Comparison of ENCODE assay signal across 6 cellular contexts in the genomic region with DNA sequence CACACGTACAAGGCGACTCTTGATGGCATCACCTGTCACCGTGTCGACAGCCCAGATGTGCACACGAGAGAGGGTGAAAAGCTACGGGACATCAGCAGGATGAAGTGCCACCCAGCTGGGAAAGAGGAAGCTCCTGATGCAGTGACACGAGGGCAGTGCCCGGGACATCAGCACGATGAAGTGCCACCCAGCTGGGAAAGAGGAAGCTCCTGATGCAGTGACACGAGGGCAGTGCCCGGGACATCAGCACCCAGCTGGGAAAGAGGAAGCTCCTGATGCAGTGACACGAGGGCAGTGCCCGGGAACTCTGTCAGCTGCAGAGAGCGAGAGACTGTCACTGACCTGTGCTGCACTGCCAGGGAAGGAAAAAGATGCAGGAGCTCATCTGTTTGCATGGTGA.
DNase-seq lines count a peak whose midpoint lies in the region; ATAC-seq, FAIRE-seq and TF ChIP-seq lines count a peak whose summit lies in the region.
"Not testable (repeated sequence)": the region's sequence is repeated elsewhere in the genome, so short reads cannot be mapped to it uniquely, and the experiment has no call there.

No MANE protein-coding gene starts in this region.

- peak; percentile 82 for FAIRE-seq in HTR-8/SVneo (lab: Jason Lieb, UNC)

- not testable (repeated sequence) for H3K27ac ChIP-seq in neuronal stem cell (replicated peaks; ENCODE audit: low read length)

- DNase-seq in HTR-8/SVneo (ENCODE audit: insufficient read length, low spot score); T-helper 17 cell; neuronal stem cell (ENCODE audit: low spot score): not testable (repeated sequence)
- peak; percentile 46 for DNase-seq in NCI-H345 (lab: John Stamatoyannopoulos, UW)
- DNase-seq in chondrocyte (ENCODE audit: low spot score), result peak; percentile 59
- DNase-seq in left cardiac atrium, result peak; percentile 5

- peak overlapping the region; percentile 53 for H3K9ac ChIP-seq in neuronal stem cell (ENCODE audit: low read depth, low read length, poor library complexity)

- H4K8ac ChIP-seq in neuronal stem cell (ENCODE audit: low read depth, low read length), result not testable (repeated sequence)

- H3K36me3 Mint-ChIP-seq in T-helper 17 cell (ENCODE audit: low read depth); chondrocyte (ENCODE audit: low read depth): not testable (repeated sequence)

- H3K14ac ChIP-seq in neuronal stem cell (ENCODE audit: low read length), result not testable (repeated sequence)

- peak overlapping the region; percentile 43 for H3K4me3 Mint-ChIP-seq in T-helper 17 cell
- H3K4me3 Mint-ChIP-seq in chondrocyte (ENCODE audit: unreplicated experiment), result not testable (repeated sequence)

- H3K23ac ChIP-seq in neuronal stem cell (ENCODE audit: low read depth, low read length, poor library complexity), result not testable (repeated sequence)

- H2BK12ac ChIP-seq in neuronal stem cell (ENCODE audit: low read length), result not testable (repeated sequence)

- H4K91ac ChIP-seq in neuronal stem cell (ENCODE audit: low read depth, low read length, poor library complexity), result not testable (repeated sequence)

- H3K18ac ChIP-seq in neuronal stem cell (ENCODE audit: low read length), result not testable (repeated sequence)

- not testable (repeated sequence) for TF ChIP-seq CTCF in chondrocyte (IDR thresholded peaks at IDR 0.05)

- H3K27me3 Mint-ChIP-seq in T-helper 17 cell; chondrocyte (ENCODE audit: low read depth): not testable (repeated sequence)

- not testable (repeated sequence) for H3K27me3 ChIP-seq in neuronal stem cell (ENCODE audit: control insufficient read depth in 3 of 3, insufficient read depth in 3 of 3, low read depth in 1 of 3, low read length in 3 of 3)

- not testable (repeated sequence) for H2AFZ ChIP-seq in neuronal stem cell (ENCODE audit: low read length)

- H2BK15ac ChIP-seq in neuronal stem cell (ENCODE audit: low read length), result not testable (repeated sequence)

- H3K4me1 ChIP-seq in neuronal stem cell (ENCODE audit: control insufficient read depth in 2 of 2, insufficient read depth in 1 of 2, low read depth in 1 of 2, low read length in 2 of 2), result not testable (repeated sequence)

- H3K79me1 ChIP-seq in neuronal stem cell (ENCODE audit: low read depth, low read length), result peaks cover 13% of the 10 kb centered on the region

- not testable (repeated sequence) for ATAC-seq in T-helper 17 cell, left cardiac atrium

- not testable (repeated sequence) for H3K4me2 ChIP-seq in neuronal stem cell (ENCODE audit: insufficient read depth, low read length, poor library complexity, severe bottlenecking)

- not testable (repeated sequence) for H2BK120ac ChIP-seq in neuronal stem cell (ENCODE audit: low read depth, low read length)

- H3K4me1 Mint-ChIP-seq in T-helper 17 cell; chondrocyte (ENCODE audit: low read depth): not testable (repeated sequence)

- intact Hi-C loops in left cardiac atrium (cut with DNase I), result not testable (repeated sequence)

- H3K4ac ChIP-seq in neuronal stem cell (ENCODE audit: low read length), result not testable (repeated sequence)

- peak overlapping the region in 1 of 2 donors; percentile 4 for H3K4me3 ChIP-seq in neuronal stem cell (ENCODE audit: low read length in 2 of 2)

- peaks cover 31 to 66% of the 10 kb centered on the region in 2 donors for H3K36me3 ChIP-seq in neuronal stem cell (replicated peaks in 1 of 2; ENCODE audit: control insufficient read depth in 2 of 2, insufficient read depth in 2 of 2, low read length in 2 of 2)

- not testable (repeated sequence) for H3K27ac Mint-ChIP-seq in T-helper 17 cell; chondrocyte (ENCODE audit: unreplicated experiment)

- H2AK5ac ChIP-seq in neuronal stem cell (ENCODE audit: low read depth, low read length), result not testable (repeated sequence)

- not testable (repeated sequence) for H2BK5ac ChIP-seq in neuronal stem cell (ENCODE audit: low read length)

- no CpG with 5 or more reads among the region's 14 CpGs for WGBS in neuronal stem cell (ENCODE audit: extremely low coverage in 2 of 2, insufficient read length in 2 of 2, insufficient replicate concordance in 1 of 2), 2 donors

- not testable (repeated sequence) for H3K9me3 ChIP-seq in T-helper 17 cell (ENCODE audit: control insufficient read depth, low read length, poor library complexity, severe bottlenecking); neuronal stem cell (replicated peaks in 1 of 2; ENCODE audit: control insufficient read depth in 2 of 2, insufficient read depth in 1 of 2, low read depth in 1 of 2, low read length in 2 of 2)

- H3K9me3 Mint-ChIP-seq in chondrocyte (ENCODE audit: low read depth), result not testable (repeated sequence)
